In genomic region chr16:27426423-27427408, GRCh38 we compare ENCODE assay signal across 9 cellular contexts. TPM values are rescaled to one million over a fixed set of nuclear protein-coding genes. Genes with fewer than 3 reads are reported as not detected.
A peak's percentile ranks its signal among the peaks of the same experiment; 100 is the strongest.
DNase-seq lines count a peak whose midpoint lies in the region; ATAC-seq and TF ChIP-seq lines count a peak whose summit lies in the region.
"Had no signal": no experiment of that assay in that cellular context is flagged by ENCODE, and none has a peak within 500 bp of the region (broad histone marks: within the 10 kb centered on the region; RNA-seq: fewer than 3 reads in every experiment).

No MANE protein-coding gene starts in this region.

- ATAC-seq in GM19372 (IDR thresholded peaks at IDR 0.05; ENCODE audit: low read depth, unreplicated experiment) (peak; percentile 81), HG03342 (IDR thresholded peaks at IDR 0.05; ENCODE audit: unreplicated experiment) (peak; percentile 71)

- no peak for TF ChIP-seq POLR2A in Peyer's patch (IDR thresholded peaks at IDR 0.05)

- DNase-seq in DMS79 (lab: John Stamatoyannopoulos, UW) (peak; percentile 44), Peyer's patch (peak in 2 of 3 donors; percentile 83 to 84), hepatic stellate cell (ENCODE audit: low spot score) (peak; percentile 87), cerebellar nuclear complex (lab: John Stamatoyannopoulos, UW) (no peak)
- peak; percentile 52 to 59 for DNase-seq in activated T-helper 1 cell treated with anti-CD3 and anti-CD28 coated beads, Interleukin-2, amount 50 U/mL, for 16 hours (ENCODE audit: low read depth in 1 of 2, low spot score in 1 of 2)
- DNase-seq in stimulated activated CD8-positive, alpha-beta memory T cell treated with anti-CD3 and anti-CD28 coated beads, Interleukin-15, amount 100 ng/mL, for 1 hour (ENCODE audit: low read depth) = peak; percentile 58

- H3K27me3 ChIP-seq in Peyer's patch = no peaks in the 10 kb centered on the region

- H3K36me3 ChIP-seq in Peyer's patch = no peaks in the 10 kb centered on the region
- H3K36me3 ChIP-seq: breast epithelium had no signal

- H3K27ac ChIP-seq in Peyer's patch = peak overlapping the region in 1 of 4 donors; percentile 18
- H3K27ac ChIP-seq: breast epithelium had no signal

- no peak overlapping the region for H3K4me3 ChIP-seq in Peyer's patch
- H3K4me3 ChIP-seq: breast epithelium had no signal

- H3K9me3 ChIP-seq in Peyer's patch = peaks cover 0 to 3% (median 0%) of the 10 kb centered on the region in 4 donors

- no peak for TF ChIP-seq CTCF in Peyer's patch (IDR thresholded peaks at IDR 0.05)

- H3K4me1 ChIP-seq in Peyer's patch = peaks cover 0 to 4% (median 0%) of the 10 kb centered on the region in 4 donors
- H3K4me1 ChIP-seq: breast epithelium had no signal

RNA-seq across cellular contexts. Expression of gene IL21R, which starts 24.7 kb away (rescaled TPM):
- total RNA-seq in Peyer's patch = 1 to 10 TPM in 2 of 4 donors, under 1 TPM in 1, not detected in 1; 0.18 to 4.1 (median 1.3) TPM

Comparison
In these comparisons a context has a peak if more than half of its experiments do, and no peak if none do; other contexts are left out.
1. DNase-seq: peak in DMS79 (single experiment), Peyer's patch (2 of 3), activated T-helper 1 cell treated with anti-CD3 and anti-CD28 coated beads, Interleukin-2, amount 50 U/mL, for 16 hours (2 of 2), hepatic stellate cell (single experiment) and stimulated activated CD8-positive, alpha-beta memory T cell treated with anti-CD3 and anti-CD28 coated beads, Interleukin-15, amount 100 ng/mL, for 1 hour (single experiment); none in cerebellar nuclear complex (0 of 2).